Comparison of ENCODE assay signal across 9 cellular contexts in the genomic region with DNA sequence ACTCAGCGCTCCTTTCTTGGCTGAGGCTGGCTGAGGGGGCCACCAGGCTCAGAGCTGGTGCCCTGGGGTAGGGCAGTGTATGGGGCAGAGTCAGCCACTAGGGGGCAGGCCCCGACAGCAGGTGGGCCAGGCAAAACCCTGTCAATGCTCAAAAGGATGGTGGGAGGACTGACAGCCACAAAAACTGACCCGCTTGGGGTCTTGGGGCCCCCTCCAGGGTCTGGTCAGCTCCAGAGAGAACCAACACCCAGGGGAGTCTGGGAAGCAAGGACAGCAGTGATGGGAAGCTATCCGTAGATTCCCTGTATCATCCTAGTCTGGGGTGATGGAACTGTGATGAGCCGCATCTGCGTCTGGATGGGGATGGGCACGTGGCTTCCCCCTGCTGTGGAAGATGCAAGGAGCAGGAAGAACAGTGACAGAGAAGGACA.
DNase-seq lines count a peak whose midpoint lies in the region; ATAC-seq and FAIRE-seq lines count a peak whose summit lies in the region.
"Had no signal": no experiment of that assay in that cellular context is flagged by ENCODE, and none has a peak within 500 bp of the region (broad histone marks: within the 10 kb centered on the region; RNA-seq: fewer than 3 reads in every experiment).

No MANE protein-coding gene starts in this region.

- no peak overlapping the region for H3K27ac ChIP-seq in small intestine (ENCODE audit: low read depth in 1 of 2, low read length in 1 of 2)

- CTCF ChIA-PET in activated naive CD4-positive, alpha-beta T cell treated with anti-CD3 and anti-CD28 coated beads for 36 hours (lab: Charles Lee) = interaction anchor here (0.6 to 2.7 kb wide), 7 partner anchors 12 to 1421 kb away, joined by 3 to 13 read pairs (median 3); no protein-coding TSS in a partner anchor

- peaks cover 2% of the 10 kb centered on the region for H3K27me3 Mint-ChIP-seq in activated naive CD4-positive, alpha-beta T cell treated with anti-CD3 and anti-CD28 coated beads for 36 hours (ENCODE audit: low read depth)

- H3K4me3 ChIP-seq in small intestine (ENCODE audit: low read depth in 1 of 2, low read length in 2 of 2) = no peak overlapping the region
- H3K4me3 ChIP-seq: BLaER1 treated with 17β-estradiol and CSF1 and Interleukin-3, amounts not matched to agents 10 nM and 100 nM had no signal

- no peaks in the 10 kb centered on the region for H3K9me3 ChIP-seq in small intestine (ENCODE audit: control insufficient read depth, low read depth)
- H3K9me3 ChIP-seq: BLaER1 treated with 17β-estradiol and CSF1 and Interleukin-3, amounts not matched to agents 10 nM and 100 nM had no signal

- H3K36me3 ChIP-seq in small intestine (ENCODE audit: control insufficient read depth in 2 of 2, insufficient read depth in 2 of 2, low read length in 2 of 2) = no peaks in the 10 kb centered on the region
- H3K36me3 ChIP-seq: BLaER1 treated with 17β-estradiol and CSF1 and Interleukin-3, amounts not matched to agents 10 nM and 100 nM had no signal

- no peak overlapping the region for H3K4me3 Mint-ChIP-seq in activated naive CD4-positive, alpha-beta T cell treated with anti-CD3 and anti-CD28 coated beads for 36 hours

- no peaks in the 10 kb centered on the region for H3K36me3 Mint-ChIP-seq in activated naive CD4-positive, alpha-beta T cell treated with anti-CD3 and anti-CD28 coated beads for 36 hours (ENCODE audit: low read depth)

- no peaks in the 10 kb centered on the region for H3K4me1 ChIP-seq in small intestine (ENCODE audit: control insufficient read depth in 2 of 2, insufficient read depth in 1 of 2, low read depth in 1 of 2, low read length in 1 of 2)

- no peak overlapping the region for H3K27ac Mint-ChIP-seq in activated naive CD4-positive, alpha-beta T cell treated with anti-CD3 and anti-CD28 coated beads for 36 hours

- no peaks in the 10 kb centered on the region for H3K9me3 Mint-ChIP-seq in activated naive CD4-positive, alpha-beta T cell treated with anti-CD3 and anti-CD28 coated beads for 36 hours

- ATAC-seq in left cardiac atrium = peak; percentile 78 to 86

- peak; percentile 37 for DNase-seq in NCI-H1092 treated with DMSO at 0.1 percent for 48 hours (lab: John Stamatoyannopoulos, UW)
- DNase-seq in NCI-H1092 (lab: John Stamatoyannopoulos, UW) = no peak
- peak; percentile 1 for DNase-seq in HCEC 1CT
- DNase-seq in NCI-H2196 treated with DMSO at 0.1 percent for 48 hours (lab: John Stamatoyannopoulos, UW; ENCODE audit: unreplicated experiment) = peak; percentile 2
- DNase-seq in activated naive CD4-positive, alpha-beta T cell treated with anti-CD3 and anti-CD28 coated beads for 36 hours = peak; percentile 61
- DNase-seq in left cardiac atrium = peak; percentile 67
- peak; percentile 28 for DNase-seq in small intestine
- no peak for DNase-seq in GOT3 (lab: John Stamatoyannopoulos, UW)

- intact Hi-C loops in activated naive CD4-positive, alpha-beta T cell treated with anti-CD3 and anti-CD28 coated beads for 36 hours (cut with micrococcal nuclease) = loop anchor here (5.0 to 10.0 kb wide), 3 partner anchors 157 to 1696 kb away; no protein-coding TSS in a partner anchor
- intact Hi-C loops in left cardiac atrium (cut with DNase I) = loop anchor here (2.0 to 10.0 kb wide), 5 partner anchors 154 to 1696 kb away; a partner anchor contains a TSS

- H3K27me3 ChIP-seq in small intestine (ENCODE audit: control insufficient read depth in 2 of 2, insufficient read depth in 2 of 2, low read length in 2 of 2) = no peaks in the 10 kb centered on the region
- H3K27me3 ChIP-seq: BLaER1 treated with 17β-estradiol and CSF1 and Interleukin-3, amounts not matched to agents 10 nM and 100 nM had no signal

- 42 to 52% (median 44%) methylated on average over 6 to 7 of the region's 7 CpGs for WGBS in small intestine, 3 donors

- H3K4me1 Mint-ChIP-seq in activated naive CD4-positive, alpha-beta T cell treated with anti-CD3 and anti-CD28 coated beads for 36 hours (ENCODE audit: low read depth) = no peaks in the 10 kb centered on the region

- FAIRE-seq in small intestine (lab: Jason Lieb, UNC) = no peak

Comparison
In these comparisons a context has a peak if more than half of its experiments do, and no peak if none do; other contexts are left out.
1. DNase-seq: peak in NCI-H1092 treated with DMSO at 0.1 percent for 48 hours (single experiment), HCEC 1CT (single experiment), NCI-H2196 treated with DMSO at 0.1 percent for 48 hours (single experiment), activated naive CD4-positive, alpha-beta T cell treated with anti-CD3 and anti-CD28 coated beads for 36 hours (single experiment), left cardiac atrium (single experiment) and small intestine (single experiment); none in NCI-H1092 (single experiment) and GOT3 (single experiment).